18 cellular contexts compared by ENCODE assay signal in genomic region chr15:74709011-74709410, GRCh38. TPM values are rescaled to one million over a fixed set of nuclear protein-coding genes. Genes with fewer than 3 reads are reported as not detected.
"Had no signal": no experiment of that assay in that cellular context is flagged by ENCODE, and none has a peak within 500 bp of the region (broad histone marks: within the 10 kb centered on the region; RNA-seq: fewer than 3 reads in every experiment).

No MANE protein-coding gene starts in this region.

- H3K4me3 ChIP-seq: breast epithelium, mucosa of descending colon, prostate gland, right lobe of liver, spleen had no signal

- DNase-seq: activated CD4-positive, CD25-positive, alpha-beta regulatory T cell; activated effector memory CD4-positive, alpha-beta T cell treated with anti-CD3 and anti-CD28 coated beads, Interleukin-2, amount 50 U/mL, for 16 hours; activated T-cell treated with anti-CD3 and anti-CD28 coated beads, Interleukin-2, amount 50 U/mL, for 1 hour; anterior cingulate cortex; glutamatergic neuron; immature natural killer cell; left cardiac atrium; mucosa of descending colon; naive thymus-derived CD8-positive, alpha-beta T cell; right lobe of liver; spleen; stimulated activated CD4-positive, alpha-beta T cell treated with anti-CD3 and anti-CD28 coated beads, Interleukin-2, amount 100 ng/mL, for 24 hours; stimulated activated naive CD4-positive, alpha-beta T cell; T-helper 17 cell had no signal

- H3K27me3 ChIP-seq: breast epithelium, right lobe of liver had no signal

- H3K36me3 ChIP-seq: breast epithelium, prostate gland, right lobe of liver, spleen had no signal

RNA-seq across cellular contexts. Expression of gene CYP1A2, which starts 39.6 kb away (rescaled TPM):
- total RNA-seq: activated naive CD4-positive, alpha-beta T cell treated with anti-CD3 and anti-CD28 coated beads, Interleukin-2, amount 50 U/mL, for 72 hours; breast epithelium; lung microvascular endothelial cell; mucosa of descending colon; naive thymus-derived CD8-positive, alpha-beta T cell; spleen; T-helper 17 cell had no signal
